ENCODE assay signal across 15 cellular contexts in the genomic region with DNA sequence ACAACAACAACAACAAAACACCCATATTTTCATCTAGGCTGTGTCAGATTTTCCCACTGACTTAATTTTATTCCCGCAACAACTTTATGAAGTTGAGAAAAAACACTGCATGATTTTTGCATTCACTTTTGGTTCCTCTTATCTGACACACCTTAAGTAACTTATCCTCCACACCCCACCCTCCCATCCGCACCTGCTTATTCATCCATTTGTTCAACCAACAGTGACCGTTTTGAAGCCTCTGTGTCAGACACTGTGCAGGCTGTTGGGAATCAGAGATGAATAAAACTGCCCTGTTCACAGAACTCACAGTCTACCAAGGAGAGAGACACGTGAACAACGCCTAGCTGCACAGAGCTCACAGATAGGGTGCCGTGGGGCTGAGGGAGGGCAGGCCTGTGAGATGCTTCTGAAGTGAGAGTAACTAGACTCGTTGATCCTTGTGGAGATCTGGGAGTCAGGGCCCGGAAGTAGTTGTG. TPM values are rescaled to one million over a fixed set of nuclear protein-coding genes. Genes with fewer than 3 reads are reported as not detected.
DNase-seq lines count a peak whose midpoint lies in the region; ATAC-seq and TF ChIP-seq lines count a peak whose summit lies in the region.
"Had no signal": no experiment of that assay in that cellular context is flagged by ENCODE, and none has a peak within 500 bp of the region (broad histone marks: within the 10 kb centered on the region; RNA-seq: fewer than 3 reads in every experiment).

No MANE protein-coding gene starts in this region.

- H3K9me3 Mint-ChIP-seq in naive B cell, result no peaks in the 10 kb centered on the region

- TF ChIP-seq CTCF in GM10266 (IDR thresholded peaks at IDR 0.05; ENCODE audit: control insufficient read depth, insufficient read depth, low read depth, missing control alignments), result no peak

- no peaks in the 10 kb centered on the region for H3K9me3 ChIP-seq in T-helper 17 cell (ENCODE audit: control insufficient read depth, low read length, poor library complexity, severe bottlenecking)
- H3K9me3 ChIP-seq: BE2C, pancreas had no signal

- H3K4me3 Mint-ChIP-seq in T-helper 17 cell (no peak overlapping the region), naive B cell (peak overlapping the region; percentile 39 to 85 (median 60))
- H3K4me3 Mint-ChIP-seq: activated naive CD8-positive, alpha-beta T cell had no signal

- DNase-seq in GM10266 (ENCODE audit: extremely low spot score) (peak; percentile 40), T-helper 17 cell (no peak), naive B cell (peak; percentile 39), NCI-H146 treated with DMSO at 0.1 percent for 48 hours (lab: John Stamatoyannopoulos, UW; ENCODE audit: unreplicated experiment) (no peak), NCI-H146 (lab: John Stamatoyannopoulos, UW) (no peak)
- DNase-seq: activated CD8-positive, alpha-beta memory T cell treated with anti-CD3 and anti-CD28 coated beads for 24 hours; BE2C; left ventricle myocardium superior; NCI-H524 treated with DMSO at 0.1 percent for 48 hours; pancreas; SW 1271 had no signal

- H3K27me3 Mint-ChIP-seq in T-helper 17 cell (no peaks in the 10 kb centered on the region), naive B cell (no peaks in the 10 kb centered on the region)
- H3K27me3 Mint-ChIP-seq: activated naive CD8-positive, alpha-beta T cell had no signal

- ATAC-seq in HG02623 (IDR thresholded peaks at IDR 0.05; ENCODE audit: unreplicated experiment), result peak; percentile 36
- no peak for ATAC-seq in T-helper 17 cell
- peak; percentile 72 to 85 for ATAC-seq in naive B cell (ENCODE audit: low read depth in 2 of 2)
- no peak for ATAC-seq in GM21367 (IDR thresholded peaks at IDR 0.05; ENCODE audit: unreplicated experiment)
- ATAC-seq in GM21786 (IDR thresholded peaks at IDR 0.05; ENCODE audit: unreplicated experiment), result no peak
- ATAC-seq: left ventricle myocardium superior, pancreas had no signal

- no peaks in the 10 kb centered on the region for H3K36me3 Mint-ChIP-seq in T-helper 17 cell (ENCODE audit: low read depth)
- H3K36me3 Mint-ChIP-seq in naive B cell, result no peaks in the 10 kb centered on the region
- H3K36me3 Mint-ChIP-seq: activated naive CD8-positive, alpha-beta T cell had no signal

- H3K27ac Mint-ChIP-seq in T-helper 17 cell (peak overlapping the region; percentile 60), naive B cell (peak overlapping the region; percentile 20 to 87 (median 60))
- H3K27ac Mint-ChIP-seq: activated naive CD8-positive, alpha-beta T cell had no signal

- peaks cover 42% of the 10 kb centered on the region for H3K4me1 Mint-ChIP-seq in T-helper 17 cell
- peaks cover 55 to 79% (median 67%) of the 10 kb centered on the region in 3 donors for H3K4me1 Mint-ChIP-seq in naive B cell

RNA-seq across cellular contexts. Expression of gene CNNM4, which starts 7.4 kb away (rescaled TPM):
- total RNA-seq in T-helper 17 cell, result 1 to 10 TPM; 6.4 to 8.1 TPM
- polyA plus RNA-seq in naive B cell (ENCODE audit: low read depth in 6 of 6), result 1 to 10 TPM in 5 of 6 donors, not detected in 1; 3.3 to 9.4 (median 6.3) TPM

RNA-seq across cellular contexts. Expression of gene LMAN2L, which starts 28.3 kb away (rescaled TPM):
- 1 to 10 TPM; 3.6 to 7.1 TPM for total RNA-seq in T-helper 17 cell
- polyA plus RNA-seq in naive B cell (ENCODE audit: low read depth in 6 of 6), result 10 to 100 TPM in 5 of 6 donors, 1 to 10 TPM in 1; 9.3 to 18.9 (median 16.8) TPM

RNA-seq across cellular contexts. Expression of gene CNNM3, which starts 47.9 kb away (rescaled TPM):
- 10 to 100 TPM; 30.8 to 39.5 TPM for total RNA-seq in T-helper 17 cell
- polyA plus RNA-seq in naive B cell (ENCODE audit: low read depth in 6 of 6), result 10 to 100 TPM in 1 of 6 donors, 1 to 10 TPM in 5; 4.3 to 16.3 (median 6.1) TPM

Comparison
In these comparisons a context has a peak if more than half of its experiments do, and no peak if none do; other contexts are left out.
1. DNase-seq: peak in GM10266 (single experiment) and naive B cell (single experiment); none in T-helper 17 cell (0 of 3), NCI-H146 treated with DMSO at 0.1 percent for 48 hours (single experiment) and NCI-H146 (single experiment).
2. ATAC-seq: peak in HG02623 (single experiment) and naive B cell (2 of 2); none in T-helper 17 cell (single experiment), GM21367 (single experiment) and GM21786 (single experiment).